8 cellular contexts compared by ENCODE assay signal in the genomic region with DNA sequence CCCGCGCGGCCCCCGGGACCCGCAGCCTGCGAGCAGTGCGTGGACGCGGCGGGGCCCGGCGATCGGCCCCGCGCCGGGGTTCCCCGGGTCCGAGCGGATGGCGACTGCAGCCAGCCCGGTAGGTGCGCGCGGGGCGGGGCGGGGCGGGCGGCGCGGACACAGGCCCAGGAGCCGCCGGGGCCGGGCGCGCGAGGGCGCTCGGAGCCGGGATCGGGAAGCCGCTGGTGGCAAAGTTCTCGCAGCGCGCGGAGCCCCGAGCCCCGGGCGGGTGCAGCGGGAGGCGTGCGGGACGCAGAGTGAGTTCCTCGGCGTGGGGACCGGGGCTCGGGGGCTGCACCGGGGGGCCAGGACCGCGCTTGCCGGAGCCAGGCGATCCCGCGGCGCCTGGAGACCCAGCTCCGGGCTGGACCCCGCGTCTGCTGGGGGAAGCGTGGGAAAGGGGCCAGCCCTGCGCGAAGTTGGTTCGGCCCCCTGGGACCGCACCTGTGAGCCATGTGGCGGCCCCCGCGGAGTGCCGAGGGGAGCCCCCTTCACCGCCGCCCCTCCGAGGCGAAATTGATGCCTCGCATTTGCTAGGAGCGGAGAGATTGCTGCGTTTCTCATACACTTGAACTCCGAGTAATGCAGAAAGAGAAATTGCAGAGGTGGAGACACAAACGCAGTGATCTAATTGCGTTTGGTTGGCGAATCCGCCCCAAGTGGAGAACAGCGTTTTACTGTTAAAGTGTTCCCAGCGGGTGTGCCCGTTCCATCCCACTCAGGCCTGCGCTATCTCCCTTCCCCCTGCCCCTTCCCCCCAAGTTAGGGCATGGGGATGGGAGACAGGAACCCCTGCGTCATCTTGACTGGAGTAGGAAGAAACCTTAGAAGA.
DNase-seq lines count a peak whose midpoint lies in the region; ATAC-seq and TF ChIP-seq lines count a peak whose summit lies in the region.

No MANE protein-coding gene starts in this region.

- no peaks in the 10 kb centered on the region for H3K36me3 Mint-ChIP-seq in activated naive CD8-positive, alpha-beta T cell
- no peaks in the 10 kb centered on the region for H3K36me3 Mint-ChIP-seq in glutamatergic neuron (ENCODE audit: unreplicated experiment)

- peaks cover 8% of the 10 kb centered on the region for H3K4me1 Mint-ChIP-seq in activated naive CD8-positive, alpha-beta T cell (ENCODE audit: low read depth)
- peaks cover 16% of the 10 kb centered on the region for H3K4me1 Mint-ChIP-seq in glutamatergic neuron (ENCODE audit: low read depth, unreplicated experiment)

- H3K36me3 ChIP-seq in HUES64 (ENCODE audit: insufficient read depth, low read length) (no peaks in the 10 kb centered on the region), neutrophil (no peaks in the 10 kb centered on the region)

- ATAC-seq in HG02885 (IDR thresholded peaks at IDR 0.05; ENCODE audit: poor library complexity, unreplicated experiment) (no peak), GM19023 (IDR thresholded peaks at IDR 0.05; ENCODE audit: unreplicated experiment) (no peak)

- H3K9me3 Mint-ChIP-seq in activated naive CD8-positive, alpha-beta T cell (ENCODE audit: low read depth): no peaks in the 10 kb centered on the region
- H3K9me3 Mint-ChIP-seq in glutamatergic neuron (ENCODE audit: unreplicated experiment): peaks cover 1% of the 10 kb centered on the region

- H3K27me3 Mint-ChIP-seq in activated naive CD8-positive, alpha-beta T cell: peaks cover 31% of the 10 kb centered on the region
- peaks cover 11% of the 10 kb centered on the region for H3K27me3 Mint-ChIP-seq in glutamatergic neuron (ENCODE audit: unreplicated experiment)

- no peaks in the 10 kb centered on the region for H3K9me3 ChIP-seq in HUES64 (ENCODE audit: insufficient read depth, low read depth, low read length)
- H3K9me3 ChIP-seq in neutrophil: no peaks in the 10 kb centered on the region

- DNase-seq in Daoy (ENCODE audit: low read depth): peak; percentile 64
- DNase-seq in glutamatergic neuron: peak; percentile 63
- no peak for DNase-seq in stimulated activated naive CD4-positive, alpha-beta T cell treated with Interleukin-2 at 50 U/mL for 16 hours (lab: John Stamatoyannopoulos, UW)

- H3K4me3 ChIP-seq in HUES64 (ENCODE audit: low read length) (peak overlapping the region; percentile 57), neutrophil (ENCODE audit: low read depth in 1 of 2, low read length in 1 of 2) (peak overlapping the region; percentile 54 to 74)

- H3K4me1 ChIP-seq in HUES64 (ENCODE audit: insufficient read depth, low read length) (peaks cover 7% of the 10 kb centered on the region; the same call in 1 of the 2 replicates), neutrophil (ENCODE audit: control insufficient read depth in 1 of 2, insufficient read depth in 1 of 2, low read depth in 1 of 2, low read length in 1 of 2) (peaks cover 6 to 45% of the 10 kb centered on the region in 2 experiments)

- H3K9ac ChIP-seq in HUES64 (ENCODE audit: low read depth, low read length): no peak overlapping the region

- H3K27ac ChIP-seq in HUES64 (ENCODE audit: low read depth, low read length) (no peak overlapping the region), neutrophil (peak overlapping the region; percentile 57)

- peak overlapping the region; percentile 74 for H3K4me3 Mint-ChIP-seq in activated naive CD8-positive, alpha-beta T cell
- H3K4me3 Mint-ChIP-seq in glutamatergic neuron (ENCODE audit: unreplicated experiment): peak overlapping the region; percentile 79

- H3K27ac Mint-ChIP-seq in activated naive CD8-positive, alpha-beta T cell: no peak overlapping the region
- no peak overlapping the region for H3K27ac Mint-ChIP-seq in glutamatergic neuron (ENCODE audit: unreplicated experiment)

- peaks cover 33% of the 10 kb centered on the region for H3K27me3 ChIP-seq in HUES64 (ENCODE audit: insufficient read depth, low read length)
- peaks cover 96% of the 10 kb centered on the region for H3K27me3 ChIP-seq in neutrophil

- under 1% methylated on average over 92 of the region's 93 CpGs for WGBS in HUES64

- TF ChIP-seq CTCF in glutamatergic neuron (IDR thresholded peaks at IDR 0.05; ENCODE audit: partially characterized antibody, unreplicated experiment) (no peak), neutrophil (IDR thresholded peaks at IDR 0.05) (no peak)
